Comparison of ENCODE assay signal across 8 cellular contexts in the genomic region with DNA sequence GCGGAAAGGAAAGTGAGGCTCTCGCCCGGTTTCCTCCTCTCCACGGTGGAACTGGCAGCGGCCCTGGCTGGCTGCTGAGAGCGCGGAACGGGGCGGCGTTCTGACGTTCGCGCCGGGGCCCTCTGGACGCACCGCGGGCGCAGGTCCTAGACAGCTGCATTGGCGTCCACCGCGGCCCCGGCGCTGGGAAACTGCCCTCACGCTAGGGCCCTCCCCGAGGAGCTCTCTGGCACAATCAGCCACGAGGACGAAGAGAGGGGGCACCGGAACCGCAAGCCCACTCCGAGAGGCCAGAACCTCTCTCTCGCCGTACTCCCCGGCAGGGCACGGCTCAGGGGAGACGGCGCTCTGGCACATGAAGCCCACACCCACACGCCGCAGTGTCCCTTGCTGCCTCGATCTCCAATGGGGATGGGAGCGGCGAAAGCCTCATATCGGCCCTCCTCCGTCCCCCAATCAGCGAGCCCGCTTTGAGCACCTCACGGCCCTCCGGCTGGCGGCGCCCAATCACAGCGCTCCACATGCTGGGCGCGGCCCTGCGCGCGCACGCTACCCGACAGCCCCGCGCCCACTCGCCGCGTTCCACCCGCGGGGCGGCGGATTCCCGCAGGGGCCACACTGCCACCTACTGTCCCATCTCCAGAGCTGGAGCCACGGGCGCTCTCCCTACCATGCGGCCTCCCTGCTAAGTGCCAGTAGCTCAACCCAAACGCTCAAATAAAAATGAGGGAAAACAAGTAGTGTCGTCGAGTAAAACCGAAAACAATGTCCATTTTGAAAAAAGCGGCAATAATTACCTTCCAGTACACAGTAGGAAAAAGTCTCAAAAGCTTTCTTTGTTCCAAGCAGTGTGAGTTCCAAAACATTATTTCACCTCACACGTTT. TPM values are rescaled to one million over a fixed set of nuclear protein-coding genes. Genes with fewer than 3 reads are reported as not detected.
DNase-seq lines count a peak whose midpoint lies in the region; ATAC-seq, FAIRE-seq and TF ChIP-seq lines count a peak whose summit lies in the region.

No MANE protein-coding gene starts in this region.

- H3K4me1 Mint-ChIP-seq in endodermal cell, result peaks cover 21% of the 10 kb centered on the region

- H3K9me3 ChIP-seq in endodermal cell (ENCODE audit: control insufficient read depth, low read length), result peaks cover 7% of the 10 kb centered on the region
- H3K9me3 ChIP-seq in mesodermal cell (ENCODE audit: control insufficient read depth, low read length), result no peaks in the 10 kb centered on the region

- peak overlapping the region; percentile 80 for H3K4me3 ChIP-seq in endodermal cell (ENCODE audit: low read length)
- H3K4me3 ChIP-seq in mesodermal cell (ENCODE audit: extremely low read depth, insufficient read depth, low read length, poor library complexity, severe bottlenecking), result peak overlapping the region; percentile 49

- peak; percentile 82 for TF ChIP-seq CTCF in D721Med (IDR thresholded peaks at IDR 0.05; ENCODE audit: insufficient read depth, missing control alignments)
- TF ChIP-seq CTCF in endodermal cell (conservative IDR thresholded peaks at IDR 0.05), result peak; percentile 79

- peaks cover 28% of the 10 kb centered on the region for H3K36me3 Mint-ChIP-seq in endodermal cell (ENCODE audit: low read depth)

- no peak for FAIRE-seq in D721Med (lab: Jason Lieb, UNC)

- WGBS in endodermal cell (ENCODE audit: insufficient coverage in 1 of 2, insufficient read length in 1 of 2), 2 experiments, result 12 to 48% methylated on average over 42 to 76 of the region's 76 CpGs
- 24 to 41% methylated on average over 40 to 63 of the region's 76 CpGs for WGBS in mesodermal cell (ENCODE audit: insufficient coverage in 2 of 2), 2 experiments

- H3K27ac Mint-ChIP-seq in endodermal cell, result peak overlapping the region; percentile 97

- DNase-seq in D721Med (ENCODE audit: insufficient read length, low spot score) (peak; percentile 85), HUDEP-2 (lab: John Stamatoyannopoulos, UW; ENCODE audit: unreplicated experiment in 76 of 76) (peak in 75 of 76 experiments; percentile 48 to 97 (median 94)), NOMO-1 treated with DMSO at 0.1 percent for 48 hours (lab: John Stamatoyannopoulos, UW; ENCODE audit: unreplicated experiment) (peak; percentile 95), endodermal cell (peak; percentile 97)
- DNase-seq in activated CD8-positive, alpha-beta memory T cell treated with anti-CD3 and anti-CD28 coated beads, Interleukin-2, amount 50 U/mL, for 24 hours (ENCODE audit: extremely low read depth), result peak; percentile 89
- DNase-seq in stimulated activated CD8-positive, alpha-beta memory T cell treated with anti-CD3 and anti-CD28 coated beads, Interleukin-15, amount 100 ng/mL, for 24 hours (ENCODE audit: low read depth), result peak; percentile 86

- H3K9ac ChIP-seq in endodermal cell (ENCODE audit: extremely low read depth, low read length, poor library complexity, severe bottlenecking), result peak overlapping the region; percentile 72

- H3K36me3 ChIP-seq in endodermal cell (ENCODE audit: control insufficient read depth, insufficient read depth, low read length) (peaks cover 46% of the 10 kb centered on the region), mesodermal cell (ENCODE audit: control insufficient read depth, insufficient read depth, low read length) (peaks cover 39% of the 10 kb centered on the region)

- peak; percentile 84 for ATAC-seq in GM21390 (IDR thresholded peaks at IDR 0.05; ENCODE audit: unreplicated experiment)

- H3K27me3 ChIP-seq in endodermal cell (ENCODE audit: control insufficient read depth, insufficient read depth, low read length, poor library complexity, severe bottlenecking), result no peaks in the 10 kb centered on the region

- peak overlapping the region; percentile 83 for H3K4me3 Mint-ChIP-seq in endodermal cell

- no peaks in the 10 kb centered on the region for H3K9me3 Mint-ChIP-seq in endodermal cell

- H3K27me3 Mint-ChIP-seq in endodermal cell (ENCODE audit: insufficient read depth), result no peaks in the 10 kb centered on the region

- H3K4me1 ChIP-seq in endodermal cell (ENCODE audit: control insufficient read depth, insufficient read depth, low read length) (peaks cover 5% of the 10 kb centered on the region), mesodermal cell (ENCODE audit: control insufficient read depth, insufficient read depth, low read length, poor library complexity, severe bottlenecking) (peaks cover 5% of the 10 kb centered on the region)

- H3K27ac ChIP-seq in endodermal cell (ENCODE audit: low read depth, low read length), result peak overlapping the region; percentile 84
- H3K27ac ChIP-seq in mesodermal cell (ENCODE audit: low read depth, low read length, severe bottlenecking), result peak overlapping the region; percentile 93

RNA-seq across cellular contexts. Expression of a gene that starts 11.8 kb away (rescaled TPM):
- 10 to 100 TPM; 55.2 to 80.8 TPM for total RNA-seq in endodermal cell
- polyA plus RNA-seq in endodermal cell (2013, experiment 1 of 2), result 68.4 TPM
- 64.3 TPM for polyA plus RNA-seq in endodermal cell (2013, experiment 2 of 2)
- polyA plus RNA-seq in mesodermal cell (2013, experiment 1 of 2), result 51.8 TPM
- polyA plus RNA-seq in mesodermal cell (2013, experiment 2 of 2), result 59.2 TPM

RNA-seq across cellular contexts. Expression of a gene that starts 12.0 kb away (rescaled TPM):
- total RNA-seq in endodermal cell, result 10 to 100 TPM in 1 of 2 donors, 1 to 10 TPM in 1; 9.5 to 13.4 TPM
- 10.5 TPM for polyA plus RNA-seq in endodermal cell (2013, experiment 1 of 2)
- 8.8 TPM for polyA plus RNA-seq in endodermal cell (2013, experiment 2 of 2)
- 7.3 TPM for polyA plus RNA-seq in mesodermal cell (2013, experiment 1 of 2)
- 9.1 TPM for polyA plus RNA-seq in mesodermal cell (2013, experiment 2 of 2)

Comparison
In these comparisons a context has a peak if more than half of its experiments do, and no peak if none do; other contexts are left out.
1. Peak in every context shown above with its lines: DNase-seq, ATAC-seq, H3K4me3 ChIP-seq and H3K27ac ChIP-seq.